ENCODE assay signal across 19 cellular contexts in the genomic region with DNA sequence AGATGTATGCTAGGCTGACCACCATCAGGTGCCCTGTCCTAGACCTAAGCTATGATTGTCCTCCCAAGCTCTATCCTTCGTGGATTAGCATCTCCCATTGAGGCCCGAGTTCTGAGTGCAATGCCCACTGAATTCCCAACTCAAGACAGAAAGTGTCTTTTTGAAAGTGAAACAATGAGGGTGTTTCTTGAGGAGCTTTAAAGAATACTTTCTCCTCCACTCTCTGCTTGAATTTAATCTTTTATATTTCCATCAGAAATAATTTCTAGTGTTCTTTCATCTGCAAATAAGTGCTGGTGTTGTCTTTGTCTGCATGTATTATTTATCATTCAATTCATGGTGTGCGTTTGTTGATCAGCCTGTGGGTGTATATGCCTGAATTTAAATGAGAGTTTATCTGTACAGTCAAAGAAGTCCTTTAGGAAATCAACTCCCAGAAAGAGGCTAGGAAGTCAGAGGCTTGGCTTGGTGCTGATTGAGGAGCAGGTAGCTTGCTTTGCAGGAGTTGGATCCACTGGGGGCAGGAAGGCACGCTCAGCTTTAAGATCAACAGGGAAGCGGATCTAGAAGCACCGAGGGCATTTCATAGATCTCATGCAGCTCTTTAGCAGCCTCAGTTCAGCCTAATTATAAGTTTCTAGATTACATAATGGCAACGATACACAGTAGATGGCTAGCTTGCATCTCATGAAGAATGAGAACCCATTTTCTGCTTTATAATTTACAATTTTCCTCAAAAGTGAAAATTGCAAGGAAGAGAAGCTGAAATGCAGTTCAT. TPM values are rescaled to one million over a fixed set of nuclear protein-coding genes. Genes with fewer than 3 reads are reported as not detected.
DNase-seq lines count a peak whose midpoint lies in the region; TF ChIP-seq lines count a peak whose summit lies in the region.
"Had no signal": no experiment of that assay in that cellular context is flagged by ENCODE, and none has a peak within 500 bp of the region (broad histone marks: within the 10 kb centered on the region; RNA-seq: fewer than 3 reads in every experiment).

No MANE protein-coding gene starts in this region.

- H2AFZ ChIP-seq in smooth muscle cell (ENCODE audit: low read depth), result no peak overlapping the region

- intact Hi-C loops in esophagus muscularis mucosa (cut with DNase I), result no loop called here
- intact Hi-C loops in testis (cut with DNase I; ENCODE audit: low total_unique reads), result no loop called here
- intact Hi-C loops in prostate gland (cut with DNase I), result no loop called here

- no peak overlapping the region for H3K27ac ChIP-seq in HEK293 (ENCODE audit: extremely low read depth, low read depth, low read length)
- peak overlapping the region in 3 of 4 donors; percentile 5 to 44 (median 13) for H3K27ac ChIP-seq in esophagus muscularis mucosa (replicated peaks in 1 of 4)
- H3K27ac ChIP-seq in testis, result no peak overlapping the region
- H3K27ac ChIP-seq in prostate gland, result no peak overlapping the region
- H3K27ac ChIP-seq in smooth muscle cell (ENCODE audit: low read depth), result no peak overlapping the region

- no peak for TF ChIP-seq EP300 in esophagus muscularis mucosa (IDR thresholded peaks at IDR 0.05)

- H3K27me3 ChIP-seq in esophagus muscularis mucosa (no peaks in the 10 kb centered on the region), skeletal muscle satellite cell (ENCODE audit: control insufficient read depth, insufficient read depth, low read length) (no peaks in the 10 kb centered on the region), testis (no peaks in the 10 kb centered on the region), prostate gland (replicated peaks; ENCODE audit: insufficient read depth) (no peaks in the 10 kb centered on the region), smooth muscle cell (ENCODE audit: low read depth) (no peaks in the 10 kb centered on the region)
- H3K27me3 ChIP-seq: brain microvascular endothelial cell, foreskin keratinocyte had no signal

- H3K4me1 ChIP-seq in HEK293 (ENCODE audit: control insufficient read depth, insufficient read depth, low read length) (peaks cover 17% of the 10 kb centered on the region), esophagus muscularis mucosa (peaks cover 28 to 63% (median 57%) of the 10 kb centered on the region in 4 donors), skeletal muscle satellite cell (ENCODE audit: control insufficient read depth, insufficient read depth, low read length) (peaks cover 61% of the 10 kb centered on the region), testis (peaks cover 3% of the 10 kb centered on the region), prostate gland (replicated peaks) (peaks cover 9% of the 10 kb centered on the region), smooth muscle cell (ENCODE audit: low read depth) (no peaks in the 10 kb centered on the region)

- H3K36me3 ChIP-seq in HEK293 (ENCODE audit: control insufficient read depth in 2 of 2, insufficient read depth in 1 of 2, low read length in 2 of 2) (no peaks in the 10 kb centered on the region), esophagus muscularis mucosa (no peaks in the 10 kb centered on the region), skeletal muscle satellite cell (ENCODE audit: insufficient read depth, low read length) (no peaks in the 10 kb centered on the region), testis (ENCODE audit: low read depth, missing control alignments) (no peaks in the 10 kb centered on the region), prostate gland (no peaks in the 10 kb centered on the region), smooth muscle cell (ENCODE audit: low read depth) (no peaks in the 10 kb centered on the region)
- H3K36me3 ChIP-seq: brain microvascular endothelial cell, HAP-1 had no signal

- H3K79me2 ChIP-seq in smooth muscle cell (ENCODE audit: low read depth), result no peaks in the 10 kb centered on the region

- no peaks in the 10 kb centered on the region for H3K27me3 Mint-ChIP-seq in T-helper 2 cell treated with Interferon-gamma antibody and Interleukin-4, amounts not matched to agents 5 μg/mL and 100 μg/mL, for 36 hours (ENCODE audit: low read depth)

- H4K20me1 ChIP-seq in smooth muscle cell (ENCODE audit: low read depth), result no peaks in the 10 kb centered on the region

- peaks cover 52% of the 10 kb centered on the region for H3K4me1 Mint-ChIP-seq in T-helper 2 cell treated with Interferon-gamma antibody and Interleukin-4, amounts not matched to agents 5 μg/mL and 100 μg/mL, for 36 hours (ENCODE audit: low read depth)

- H3K9ac ChIP-seq in skeletal muscle satellite cell (ENCODE audit: low read depth, low read length), result peak overlapping the region; percentile 75
- H3K9ac ChIP-seq in smooth muscle cell (ENCODE audit: low read depth), result no peak overlapping the region

- H3K4me2 ChIP-seq in skeletal muscle satellite cell (ENCODE audit: low read length), result peak overlapping the region; percentile 15
- H3K4me2 ChIP-seq in smooth muscle cell, result no peak overlapping the region

- TF ChIP-seq CTCF in HEK293 (tag by site-specific recombination; IDR thresholded peaks at IDR 0.05), result no peak
- TF ChIP-seq CTCF in esophagus muscularis mucosa (IDR thresholded peaks at IDR 0.05), result no peak
- TF ChIP-seq CTCF in testis (IDR thresholded peaks at IDR 0.05), result no peak
- no peak for TF ChIP-seq CTCF in prostate gland (IDR thresholded peaks at IDR 0.05)
- no peak for TF ChIP-seq CTCF in smooth muscle cell (IDR thresholded peaks at IDR 0.05; ENCODE audit: borderline replicate concordance, insufficient read depth, poor library complexity, severe bottlenecking)

- H3K9me3 Mint-ChIP-seq in T-helper 2 cell treated with Interferon-gamma antibody and Interleukin-4, amounts not matched to agents 5 μg/mL and 100 μg/mL, for 36 hours, result no peaks in the 10 kb centered on the region

- 73% methylated on average over 7 of the region's 7 CpGs for WGBS in esophagus muscularis mucosa
- WGBS in testis, 2 donors, result 78% methylated on average over 7 of the region's 7 CpGs
- WGBS in prostate gland, result 89% methylated on average over 7 of the region's 7 CpGs
- WGBS in smooth muscle cell (ENCODE audit: low lambda C conversion rate), result 90% methylated on average over 7 of the region's 7 CpGs

- peaks cover under 1% of the 10 kb centered on the region for H3K36me3 Mint-ChIP-seq in T-helper 2 cell treated with Interferon-gamma antibody and Interleukin-4, amounts not matched to agents 5 μg/mL and 100 μg/mL, for 36 hours (ENCODE audit: low read depth)

- DNase-seq in T-helper 2 cell treated with Interferon-gamma antibody and Interleukin-4, amounts not matched to agents 5 μg/mL and 100 μg/mL, for 36 hours (ENCODE audit: low spot score), result no peak
- DNase-seq in T-helper 2 cell (no peak), esophagus muscularis mucosa (ENCODE audit: extremely low spot score) (no peak), testis (no peak), prostate gland (ENCODE audit: low spot score) (no peak), smooth muscle cell (lab: John Stamatoyannopoulos, UW; ENCODE audit: unreplicated experiment) (no peak)
- DNase-seq: 8988T, brain microvascular endothelial cell, cortex of kidney, foreskin keratinocyte, MM.1S, NCI-H2029 treated with DMSO at 0.1 percent for 48 hours, NCI-H524 had no signal

- H3K27ac Mint-ChIP-seq in T-helper 2 cell treated with Interferon-gamma antibody and Interleukin-4, amounts not matched to agents 5 μg/mL and 100 μg/mL, for 36 hours, result peak overlapping the region; percentile 22

- H3K4me3 Mint-ChIP-seq in T-helper 2 cell treated with Interferon-gamma antibody and Interleukin-4, amounts not matched to agents 5 μg/mL and 100 μg/mL, for 36 hours, result no peak overlapping the region

- H3F3A ChIP-seq in smooth muscle cell (ENCODE audit: low read depth), result no peaks in the 10 kb centered on the region

- CTCF ChIA-PET in HEK293 (lab: Yijun Ruan, JAX), result interaction anchor here (0.5 to 2.9 kb wide), 10 partner anchors 10 to 296 kb away, joined by 3 to 28 read pairs (median 4); no protein-coding TSS in a partner anchor

- POLR2A ChIA-PET in HEK293 (lab: Yijun Ruan, JAX), result interaction anchor here (0.5 kb wide), 1 partner anchor 523 kb away, joined by 4 read pairs; no protein-coding TSS in a partner anchor

- no peaks in the 10 kb centered on the region for H3K9me3 ChIP-seq in HEK293 (ENCODE audit: control insufficient read depth, insufficient read depth, low read depth, low read length)
- no peaks in the 10 kb centered on the region for H3K9me3 ChIP-seq in esophagus muscularis mucosa
- H3K9me3 ChIP-seq in skeletal muscle satellite cell (replicated peaks; ENCODE audit: low read length), result no peaks in the 10 kb centered on the region
- no peaks in the 10 kb centered on the region for H3K9me3 ChIP-seq in testis
- no peaks in the 10 kb centered on the region for H3K9me3 ChIP-seq in prostate gland
- no peaks in the 10 kb centered on the region for H3K9me3 ChIP-seq in smooth muscle cell (replicated peaks; ENCODE audit: low read depth)
- H3K9me3 ChIP-seq: HAP-1 had no signal

- H3K4me3 ChIP-seq in HEK293 (ENCODE audit: low read depth, low read length), result no peak overlapping the region
- no peak overlapping the region for H3K4me3 ChIP-seq in esophagus muscularis mucosa
- no peak overlapping the region for H3K4me3 ChIP-seq in skeletal muscle satellite cell (ENCODE audit: low read length)
- no peak overlapping the region for H3K4me3 ChIP-seq in testis
- H3K4me3 ChIP-seq in prostate gland, result no peak overlapping the region
- no peak overlapping the region for H3K4me3 ChIP-seq in smooth muscle cell
- H3K4me3 ChIP-seq: HAP-1 had no signal

- TF ChIP-seq POLR2A in esophagus muscularis mucosa (IDR thresholded peaks at IDR 0.05; ENCODE audit: low read depth) (no peak), testis (IDR thresholded peaks at IDR 0.05) (no peak), prostate gland (IDR thresholded peaks at IDR 0.05) (no peak)

TF ChIP-seq in HEK293, 187 proteins besides CTCF, POLR2A, EP300 and RAD21 (continues in another document):
- TF ChIP-seq PRDM1 (tag by site-specific recombination; IDR thresholded peaks at IDR 0.05), result peak; percentile 81

RNA-seq across cellular contexts. Expression of gene CCN6, which starts 36.0 kb away (rescaled TPM):
- total RNA-seq in esophagus muscularis mucosa (not detected), testis (1 to 10 TPM in 1 of 2 donors, under 1 TPM in 1; 0.99 to 3.5 TPM), prostate gland (under 1 TPM in 1 of 2 donors, not detected in 1; 0.62 TPM), smooth muscle cell (not detected in 2 replicates)
- not detected in 2 replicates for total RNA-seq in skeletal muscle satellite cell (2012; rRNA removed)
- polyA plus RNA-seq in testis (ENCODE audit: insufficient read depth, low read depth, low replicate concordance) (6.8 TPM), smooth muscle cell (0.07 and 0.23 TPM in 2 replicates)
- total RNA-seq: mononuclear cell, subcutaneous adipose tissue had no signal
- polyA plus RNA-seq: BJ had no signal

Comparison
In these comparisons a context has a peak if more than half of its experiments do, and no peak if none do; other contexts are left out.
1. H3K27ac ChIP-seq: peak in esophagus muscularis mucosa (3 of 4); none in HEK293 (single experiment), testis (0 of 2), prostate gland (0 of 2) and smooth muscle cell (single experiment).